9 cellular contexts compared by ENCODE assay signal in the genomic region with DNA sequence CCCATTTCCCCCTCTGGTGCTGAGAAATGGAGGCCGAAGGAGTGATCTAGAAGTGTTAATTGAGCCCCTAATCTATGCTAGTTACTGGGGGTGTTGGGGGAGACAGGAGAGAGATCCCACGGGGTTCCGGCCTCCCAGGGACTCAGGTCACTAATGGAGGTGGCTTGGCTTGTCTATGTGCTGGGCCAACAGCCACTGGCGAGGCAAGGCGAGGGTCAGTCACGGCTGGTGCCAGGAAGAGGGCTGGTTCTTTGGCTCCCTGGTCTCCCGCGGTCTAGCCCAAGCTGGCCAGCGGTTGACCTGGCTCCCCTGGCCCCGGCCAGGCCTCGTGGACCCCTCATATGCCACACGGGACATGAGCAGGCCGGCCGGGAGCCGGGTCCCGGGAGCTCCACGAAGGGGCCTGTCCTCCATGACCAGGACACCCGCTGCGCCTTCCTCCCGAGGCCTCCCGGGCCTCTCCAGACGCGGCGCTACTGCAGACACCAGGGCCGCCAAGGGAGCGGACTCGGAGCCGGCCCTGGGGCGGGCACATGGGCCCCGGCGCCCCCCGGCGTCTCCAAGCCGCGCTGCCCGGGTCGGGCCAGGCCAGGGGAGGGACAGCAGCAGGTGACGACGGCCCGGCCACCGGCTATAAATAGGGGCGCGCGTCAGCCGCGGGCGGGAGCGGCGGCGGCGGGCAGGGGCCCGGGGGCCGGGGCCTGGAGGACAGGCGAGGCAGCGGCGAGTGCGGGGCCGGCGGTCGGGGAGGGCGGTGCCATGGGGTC. TPM values are rescaled to one million over a fixed set of nuclear protein-coding genes. Genes with fewer than 3 reads are reported as not detected.
DNase-seq lines count a peak whose midpoint lies in the region; ATAC-seq, FAIRE-seq and TF ChIP-seq lines count a peak whose summit lies in the region.
"Had no signal": no experiment of that assay in that cellular context is flagged by ENCODE, and none has a peak within 500 bp of the region (broad histone marks: within the 10 kb centered on the region; RNA-seq: fewer than 3 reads in every experiment).

A gene with protein sequence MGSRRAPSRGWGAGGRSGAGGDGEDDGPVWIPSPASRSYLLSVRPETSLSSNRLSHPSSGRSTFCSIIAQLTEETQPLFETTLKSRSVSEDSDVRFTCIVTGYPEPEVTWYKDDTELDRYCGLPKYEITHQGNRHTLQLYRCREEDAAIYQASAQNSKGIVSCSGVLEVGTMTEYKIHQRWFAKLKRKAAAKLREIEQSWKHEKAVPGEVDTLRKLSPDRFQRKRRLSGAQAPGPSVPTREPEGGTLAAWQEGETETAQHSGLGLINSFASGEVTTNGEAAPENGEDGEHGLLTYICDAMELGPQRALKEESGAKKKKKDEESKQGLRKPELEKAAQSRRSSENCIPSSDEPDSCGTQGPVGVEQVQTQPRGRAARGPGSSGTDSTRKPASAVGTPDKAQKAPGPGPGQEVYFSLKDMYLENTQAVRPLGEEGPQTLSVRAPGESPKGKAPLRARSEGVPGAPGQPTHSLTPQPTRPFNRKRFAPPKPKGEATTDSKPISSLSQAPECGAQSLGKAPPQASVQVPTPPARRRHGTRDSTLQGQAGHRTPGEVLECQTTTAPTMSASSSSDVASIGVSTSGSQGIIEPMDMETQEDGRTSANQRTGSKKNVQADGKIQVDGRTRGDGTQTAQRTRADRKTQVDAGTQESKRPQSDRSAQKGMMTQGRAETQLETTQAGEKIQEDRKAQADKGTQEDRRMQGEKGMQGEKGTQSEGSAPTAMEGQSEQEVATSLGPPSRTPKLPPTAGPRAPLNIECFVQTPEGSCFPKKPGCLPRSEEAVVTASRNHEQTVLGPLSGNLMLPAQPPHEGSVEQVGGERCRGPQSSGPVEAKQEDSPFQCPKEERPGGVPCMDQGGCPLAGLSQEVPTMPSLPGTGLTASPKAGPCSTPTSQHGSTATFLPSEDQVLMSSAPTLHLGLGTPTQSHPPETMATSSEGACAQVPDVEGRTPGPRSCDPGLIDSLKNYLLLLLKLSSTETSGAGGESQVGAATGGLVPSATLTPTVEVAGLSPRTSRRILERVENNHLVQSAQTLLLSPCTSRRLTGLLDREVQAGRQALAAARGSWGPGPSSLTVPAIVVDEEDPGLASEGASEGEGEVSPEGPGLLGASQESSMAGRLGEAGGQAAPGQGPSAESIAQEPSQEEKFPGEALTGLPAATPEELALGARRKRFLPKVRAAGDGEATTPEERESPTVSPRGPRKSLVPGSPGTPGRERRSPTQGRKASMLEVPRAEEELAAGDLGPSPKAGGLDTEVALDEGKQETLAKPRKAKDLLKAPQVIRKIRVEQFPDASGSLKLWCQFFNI (N-terminal part only) (plus strand): TSS at position 663 of the 767 bp plus-strand sequence. CDS start 97 bp downstream, at position 760.

- H3F3A ChIP-seq in GM23338 (replicated peaks; ENCODE audit: low read depth) = 0 out of 2 replicates have a peak, but pooled peaks cover 5% of the 10 kb centered on the region

- H3K4me3 ChIP-seq in GM23338 (peak within 1 kb of the TSS; percentile 52), brain microvascular endothelial cell (ENCODE audit: low read depth, low read length) (peak within 1 kb of the TSS; percentile 49), kidney (ENCODE audit: low read length in 2 of 2) (peak within 1 kb of the TSS; percentile 13 to 58), skeletal muscle cell (ENCODE audit: low read depth, low read length) (peak within 1 kb of the TSS; percentile 51)

- DNase-seq in GM23338 (ENCODE audit: low spot score) (peak; percentile 79), brain microvascular endothelial cell (no peak), kidney (peak; percentile 84), skeletal muscle cell (ENCODE audit: low read depth) (no peak), erythroblast (lab: John Stamatoyannopoulos, UW) (no peak), RCC 7860 (ENCODE audit: low spot score) (no peak)
- DNase-seq: natural killer cell had no signal

- peaks cover 7% of the 10 kb centered on the region; the same call in 2 of the 3 replicates for H3K36me3 Mint-ChIP-seq in GM23338 (ENCODE audit: low read depth)
- H3K36me3 Mint-ChIP-seq: natural killer cell had no signal

- H4K20me1 ChIP-seq in GM23338 (replicated peaks; ENCODE audit: insufficient read depth) = no peaks in the 10 kb centered on the region; the same call in none of the 2 replicates

- H3K36me3 ChIP-seq in GM23338 (ENCODE audit: insufficient read depth) = no peaks in the 10 kb centered on the region
- no peaks in the 10 kb centered on the region for H3K36me3 ChIP-seq in brain microvascular endothelial cell (replicated peaks)
- H3K36me3 ChIP-seq in kidney (ENCODE audit: control insufficient read depth in 1 of 2, insufficient read depth in 2 of 2, low read length in 2 of 2) = no peaks in the 10 kb centered on the region

- H3K4me3 Mint-ChIP-seq in GM23338 = peak within 1 kb of the TSS; percentile 75
- H3K4me3 Mint-ChIP-seq: natural killer cell had no signal

- H3K27me3 Mint-ChIP-seq in GM23338 (ENCODE audit: insufficient read depth, low read depth, poor library complexity) = peaks cover 10% of the 10 kb centered on the region

- no peak for TF ChIP-seq POLR2A in erythroblast (IDR thresholded peaks at IDR 0.05; ENCODE audit: low read length)

- H3K9me3 ChIP-seq in kidney (ENCODE audit: control insufficient read depth in 1 of 2, low read length in 2 of 2) = no peaks in the 10 kb centered on the region

- H3K79me2 ChIP-seq in GM23338 (replicated peaks; ENCODE audit: insufficient read depth) = peaks cover 21% of the 10 kb centered on the region

- 0 out of 2 replicates have a peak, but pooled peaks cover 3% of the 10 kb centered on the region for H3K9me2 ChIP-seq in GM23338 (ENCODE audit: insufficient read depth)

- peak within 1 kb of the TSS; percentile 78; the same call in 1 of the 2 replicates for H3K27ac ChIP-seq in GM23338 (ENCODE audit: low read depth)
- H3K27ac ChIP-seq in brain microvascular endothelial cell = peak within 1 kb of the TSS; percentile 65
- H3K27ac ChIP-seq in kidney (ENCODE audit: low read depth in 2 of 2, low read length in 2 of 2) = peak within 1 kb of the TSS; percentile 93 to 98

- in situ Hi-C loops in brain microvascular endothelial cell (cut with HindIII; ENCODE audit: low pct_ligation_motif_present, low sequenced_read_pairs) = no loop called here

- H3K4me2 ChIP-seq in GM23338 = peak within 1 kb of the TSS; percentile 80

- H3K27me3 ChIP-seq in GM23338 (ENCODE audit: insufficient read depth) = peaks cover 5% of the 10 kb centered on the region; the same call in 1 of the 2 replicates
- H3K27me3 ChIP-seq in brain microvascular endothelial cell (replicated peaks) = no peaks in the 10 kb centered on the region

- peak within 1 kb of the TSS; percentile 70 to 77 for H3K9ac ChIP-seq in kidney (ENCODE audit: low read length in 2 of 2)

- H2AFZ ChIP-seq in GM23338 = peak within 1 kb of the TSS; percentile 91

- intact Hi-C loops in kidney (cut with DNase I) = no loop called here

- ATAC-seq in GM23338 (peak; percentile 60), HG03135 (IDR thresholded peaks at IDR 0.05; ENCODE audit: unreplicated experiment) (no peak), GM21717 (IDR thresholded peaks at IDR 0.05; ENCODE audit: unreplicated experiment) (no peak)

- H3K4me1 ChIP-seq in GM23338 (ENCODE audit: insufficient read depth) = peaks cover 17% of the 10 kb centered on the region
- peaks cover 33 to 42% of the 10 kb centered on the region in 2 donors for H3K4me1 ChIP-seq in kidney (ENCODE audit: control insufficient read depth in 1 of 2, insufficient read depth in 1 of 2, low read depth in 1 of 2, low read length in 2 of 2)

- H3K27ac Mint-ChIP-seq in GM23338 = peak within 1 kb of the TSS; percentile 95
- H3K27ac Mint-ChIP-seq: natural killer cell had no signal

- peak in 1 of 2 experiments; percentile 34; a peak in 1 of 4 replicates for TF ChIP-seq CTCF in GM23338 (conservative IDR thresholded peaks at IDR 0.05; ENCODE audit: low read depth in 2 of 2)
- TF ChIP-seq CTCF in brain microvascular endothelial cell (IDR thresholded peaks at IDR 0.05; ENCODE audit: low read depth, low read length, missing control alignments) = peak; percentile 14
- no peak for TF ChIP-seq CTCF in kidney (IDR thresholded peaks at IDR 0.05; ENCODE audit: borderline replicate concordance, extremely low read depth, insufficient read depth)

- H3K9me3 Mint-ChIP-seq in GM23338 = no peaks in the 10 kb centered on the region
- H3K9me3 Mint-ChIP-seq: natural killer cell had no signal

- FAIRE-seq in kidney (lab: Jason Lieb, UNC) = no peak
- no peak for FAIRE-seq in RCC 7860 (lab: Jason Lieb, UNC)

- H3K4me1 Mint-ChIP-seq in GM23338 = peaks cover 31% of the 10 kb centered on the region

TF ChIP-seq in GM23338, 12 proteins besides CTCF, POLR2A, EP300 and RAD21 (continues in another document):
- TF ChIP-seq EZH2phosphoT487 (IDR thresholded peaks at IDR 0.05; ENCODE audit: unreplicated experiment) = no peak

RNA-seq across cellular contexts. Expression of the gene that starts here (rescaled TPM):
- 29.7 and 45.7 TPM in 2 replicates for total RNA-seq in GM23338 (2014; rRNA removed; shearing (Covaris generic))
- polyA plus RNA-seq in GM23338 (2016; fragmentation: Nextera tagmentation; extraction: Ambion mirVana) (3.7 and 4.3 TPM in 2 replicates), kidney (ENCODE audit: insufficient read depth, low read depth, low replicate concordance) (3.1 TPM)
- total RNA-seq in kidney = 20.2 TPM

Comparison
In these comparisons a context has a peak if more than half of its experiments do, and no peak if none do; other contexts are left out.
1. DNase-seq: peak in GM23338 (single experiment) and kidney (single experiment); none in brain microvascular endothelial cell (single experiment), skeletal muscle cell (single experiment), erythroblast (0 of 2) and RCC 7860 (single experiment).
2. Peak in every context shown above with its lines, with median percentiles within 50 percentile points of each other: H3K27ac ChIP-seq and H3K4me3 ChIP-seq.